Comparison of ENCODE assay signal across 9 cellular contexts in genomic region chr15:31361764-31362120, GRCh38. TPM values are rescaled to one million over a fixed set of nuclear protein-coding genes. Genes with fewer than 3 reads are reported as not detected.
DNase-seq lines count a peak whose midpoint lies in the region; ATAC-seq and TF ChIP-seq lines count a peak whose summit lies in the region.
"Had no signal": no experiment of that assay in that cellular context is flagged by ENCODE, and none has a peak within 500 bp of the region (broad histone marks: within the 10 kb centered on the region; RNA-seq: fewer than 3 reads in every experiment).

No MANE protein-coding gene starts in this region.

- no peak for TF ChIP-seq EP300 in ovary (IDR thresholded peaks at IDR 0.05)

- H3K27ac ChIP-seq in Peyer's patch (peak overlapping the region; percentile 94 to 99 (median 96)), subcutaneous abdominal adipose tissue (ENCODE audit: low read depth, low read length) (peak overlapping the region; percentile 65), ovary (peak overlapping the region in 1 of 2 donors; percentile 17)

- DNase-seq in T-helper 2 cell treated with Interferon-gamma antibody and Interleukin-4, amounts not matched to agents 5 μg/mL and 100 μg/mL, for 36 hours (ENCODE audit: low spot score), result no peak
- DNase-seq in T-helper 2 cell (no peak), Peyer's patch (no peak), fibroblast of pulmonary artery (ENCODE audit: low read depth) (peak; percentile 25), ovary (no peak), HT-29 (ENCODE audit: low spot score) (no peak)
- DNase-seq: NCI-H1694 treated with DMSO at 0.1 percent for 48 hours had no signal

- peaks cover 86% of the 10 kb centered on the region for H3K4me1 Mint-ChIP-seq in T-helper 2 cell treated with Interferon-gamma antibody and Interleukin-4, amounts not matched to agents 5 μg/mL and 100 μg/mL, for 36 hours (ENCODE audit: low read depth)

- H3K27ac Mint-ChIP-seq in T-helper 2 cell treated with Interferon-gamma antibody and Interleukin-4, amounts not matched to agents 5 μg/mL and 100 μg/mL, for 36 hours, result peak overlapping the region; percentile 99

- H3K27me3 ChIP-seq in Peyer's patch (no peaks in the 10 kb centered on the region), subcutaneous abdominal adipose tissue (ENCODE audit: control insufficient read depth in 5 of 5, insufficient read depth in 4 of 5, low read length in 5 of 5) (no peaks in the 10 kb centered on the region), ovary (no peaks in the 10 kb centered on the region)

- peak overlapping the region; percentile 89 for H3K4me3 Mint-ChIP-seq in T-helper 2 cell treated with Interferon-gamma antibody and Interleukin-4, amounts not matched to agents 5 μg/mL and 100 μg/mL, for 36 hours

- peak overlapping the region in 1 of 4 donors; percentile 10 for H3K4me3 ChIP-seq in Peyer's patch
- H3K4me3 ChIP-seq in fibroblast of pulmonary artery (replicated peaks; ENCODE audit: low read depth, low read length), result no peak overlapping the region
- no peak overlapping the region for H3K4me3 ChIP-seq in subcutaneous abdominal adipose tissue (ENCODE audit: low read depth in 1 of 5, low read length in 5 of 5)
- H3K4me3 ChIP-seq in ovary, result no peak overlapping the region

- peak overlapping the region in 2 of 5 donors; percentile 5 to 44 for H3K9ac ChIP-seq in subcutaneous abdominal adipose tissue (ENCODE audit: low read length in 5 of 5)

- H3K9me3 Mint-ChIP-seq in T-helper 2 cell treated with Interferon-gamma antibody and Interleukin-4, amounts not matched to agents 5 μg/mL and 100 μg/mL, for 36 hours, result no peaks in the 10 kb centered on the region

- TF ChIP-seq CTCF in Peyer's patch (IDR thresholded peaks at IDR 0.05), result peak in 1 of 6 experiments; percentile 7
- no peak for TF ChIP-seq CTCF in fibroblast of pulmonary artery (IDR thresholded peaks at IDR 0.05; ENCODE audit: low read length, missing control alignments)
- no peak for TF ChIP-seq CTCF in ovary (IDR thresholded peaks at IDR 0.05)

- WGBS in ovary, 3 donors, result 44 to 66% (median 49%) methylated on average over 2 of the region's 2 CpGs

- H3K36me3 ChIP-seq in Peyer's patch (no peaks in the 10 kb centered on the region), subcutaneous abdominal adipose tissue (ENCODE audit: control insufficient read depth in 5 of 5, insufficient read depth in 5 of 5, low read length in 5 of 5) (peaks cover 0 to 4% (median 2%) of the 10 kb centered on the region in 5 donors), ovary (no peaks in the 10 kb centered on the region)

- H3K4me1 ChIP-seq in Peyer's patch, result peaks cover 29 to 95% (median 79%) of the 10 kb centered on the region in 4 donors
- H3K4me1 ChIP-seq in subcutaneous abdominal adipose tissue (ENCODE audit: control insufficient read depth in 5 of 5, insufficient read depth in 5 of 5, low read length in 5 of 5), result peaks cover 35 to 95% (median 93%) of the 10 kb centered on the region in 5 donors
- peaks cover 15% of the 10 kb centered on the region for H3K4me1 ChIP-seq in ovary (ENCODE audit: insufficient read depth)

- H3K9me3 ChIP-seq in Peyer's patch, result no peaks in the 10 kb centered on the region
- no peaks in the 10 kb centered on the region for H3K9me3 ChIP-seq in subcutaneous abdominal adipose tissue (ENCODE audit: control insufficient read depth in 5 of 5, low read length in 5 of 5)
- H3K9me3 ChIP-seq in ovary, result no peaks in the 10 kb centered on the region

- no peak for ATAC-seq in HG02885 (IDR thresholded peaks at IDR 0.05; ENCODE audit: poor library complexity, unreplicated experiment)

- intact Hi-C loops in ovary (cut with DNase I), result loop anchor here in 1 of 4 donors (10.0 kb wide), 1 partner anchor 123 kb away; no protein-coding TSS in a partner anchor

- no peaks in the 10 kb centered on the region for H3K27me3 Mint-ChIP-seq in T-helper 2 cell treated with Interferon-gamma antibody and Interleukin-4, amounts not matched to agents 5 μg/mL and 100 μg/mL, for 36 hours (ENCODE audit: low read depth)

- TF ChIP-seq POLR2A in Peyer's patch (IDR thresholded peaks at IDR 0.05), result no peak
- TF ChIP-seq POLR2A in ovary (IDR thresholded peaks at IDR 0.05), result no peak

- peaks cover 37% of the 10 kb centered on the region for H3K36me3 Mint-ChIP-seq in T-helper 2 cell treated with Interferon-gamma antibody and Interleukin-4, amounts not matched to agents 5 μg/mL and 100 μg/mL, for 36 hours (ENCODE audit: low read depth)

RNA-seq across cellular contexts. Expression of gene KLF13, which starts 35.1 kb away (rescaled TPM):
- total RNA-seq in Peyer's patch, result 10 to 100 TPM; 51.2 to 80.4 (median 75.6) TPM
- total RNA-seq in ovary, result 10 to 100 TPM; 14.8 to 58.2 (median 36.0) TPM
- polyA plus RNA-seq in ovary, result 10 to 100 TPM; 15.9 to 52.7 TPM
- total RNA-seq in HT-29 (2014; rRNA removed; shearing (Covaris generic)), result 52.2 and 52.7 TPM in 2 replicates
